ENCODE assay signal across 1 cellular context in the genomic region with DNA sequence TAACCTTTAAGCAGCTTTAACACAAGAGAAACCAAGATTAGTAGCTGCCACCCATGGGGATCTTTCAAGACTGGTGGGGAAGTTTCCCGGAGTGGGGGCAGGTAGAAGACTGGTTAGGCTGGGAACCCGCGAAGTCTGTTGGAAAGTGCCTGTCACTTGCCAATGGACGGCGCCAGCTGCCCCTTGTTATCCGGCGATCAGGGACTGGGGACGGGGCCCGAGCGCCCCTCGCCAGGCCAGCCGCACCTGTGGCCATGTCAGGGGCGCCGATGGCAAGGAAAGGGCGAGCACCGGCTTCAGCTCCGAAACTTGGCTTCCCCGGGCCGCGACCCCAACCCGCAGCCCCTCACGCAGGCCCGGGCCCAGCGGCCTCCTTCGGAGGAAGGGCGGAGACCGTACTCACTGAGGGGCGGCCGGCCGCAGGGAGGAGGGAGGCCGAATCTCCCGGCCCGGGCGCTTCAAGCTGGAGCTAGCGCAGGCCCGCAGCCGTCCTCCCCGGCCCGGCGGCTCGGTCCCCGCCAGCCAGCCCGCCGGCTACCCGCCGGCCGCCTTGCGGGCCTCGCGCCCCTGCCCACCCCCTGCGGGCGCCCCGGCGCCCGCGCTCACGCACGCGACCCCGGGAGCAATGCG.
TF ChIP-seq lines count a peak whose summit lies in the region.

No MANE protein-coding gene starts in this region.

TF ChIP-seq in endothelial cell of umbilical vein, 7 proteins besides CTCF, POLR2A, EP300 and RAD21:
- no peak for TF ChIP-seq GATA2 (IDR thresholded peaks at IDR 0.05; ENCODE audit: insufficient read depth, insufficient read length, low read depth, low read length)
TF ChIP-seq in endothelial cell of umbilical vein: peak in this region for 0.
